Comparison of ENCODE assay signal across 8 cellular contexts in the genomic region with DNA sequence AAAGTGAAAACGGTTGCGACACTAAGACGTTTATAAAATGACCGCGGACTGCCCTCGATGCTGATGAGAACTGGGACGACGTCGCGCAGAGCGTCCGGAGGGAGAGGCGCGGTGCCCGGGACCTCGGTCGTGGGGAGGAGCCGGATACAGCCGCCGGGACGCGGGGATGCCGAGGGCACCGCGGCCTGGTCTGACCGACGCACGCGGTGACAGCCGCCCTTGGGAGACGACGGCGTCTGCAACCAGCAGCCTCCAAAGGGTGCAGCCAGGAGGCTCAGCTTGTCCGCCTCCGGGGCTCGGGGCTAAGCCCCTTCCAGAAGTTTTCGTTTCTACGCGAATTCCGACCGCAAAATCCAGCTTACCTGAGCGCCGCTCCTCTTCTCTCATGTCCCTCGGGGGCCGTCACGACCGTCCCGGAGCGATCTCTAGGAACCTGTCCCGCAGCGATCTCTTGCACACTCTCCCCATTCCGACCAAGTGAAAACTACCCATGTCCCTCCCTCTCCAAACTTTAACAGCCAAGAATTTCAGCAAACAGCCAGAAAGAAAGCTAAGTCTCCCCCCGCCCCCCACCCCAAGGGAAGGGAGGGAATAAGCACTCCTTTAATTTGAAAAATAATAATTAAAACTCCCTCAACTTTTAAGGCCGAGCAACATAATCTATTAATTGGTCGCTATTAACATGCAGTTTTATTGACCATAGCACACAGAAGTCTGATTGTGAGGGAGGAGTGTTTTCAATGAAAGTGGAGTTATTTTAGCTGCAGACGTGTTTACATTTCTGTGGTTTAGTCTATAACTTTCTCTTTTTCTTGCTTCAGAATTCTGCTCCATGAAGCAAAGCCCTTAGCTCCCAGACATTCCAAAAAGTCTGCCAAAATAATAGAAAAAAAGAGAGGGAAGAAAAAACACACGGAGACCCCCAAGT.
A peak's percentile ranks its signal among the peaks of the same experiment; 100 is the strongest.
DNase-seq lines count a peak whose midpoint lies in the region; ATAC-seq, FAIRE-seq and TF ChIP-seq lines count a peak whose summit lies in the region.

No MANE protein-coding gene starts in this region.

- in situ Hi-C loops in HepG2 (cut with HindIII; ENCODE audit: extremely low pct_ligation_motif_present, low pct_unique_long_range_greater_than_20kb), result no loop called here

- no peak for TF ChIP-seq CTCF in choroid plexus epithelial cell (conservative IDR thresholded peaks at IDR 0.05; ENCODE audit: low read depth, low read length)
- no peak for TF ChIP-seq CTCF in HepG2 (CRISPR knock-in tag; IDR thresholded peaks at IDR 0.05)
- no peak for TF ChIP-seq CTCF in tibial artery (IDR thresholded peaks at IDR 0.05)

- no peak overlapping the region for H2AFZ ChIP-seq in HepG2 (ENCODE audit: low read length)

- H4K20me1 ChIP-seq in BLaER1 treated with 17β-estradiol and CSF1 and Interleukin-3, amounts not matched to agents 10 nM and 100 nM, result peaks cover 0 to 16% (median 0%) of the 10 kb centered on the region in 11 experiments; a peak in 5 of 22 replicates
- no peaks in the 10 kb centered on the region for H4K20me1 ChIP-seq in HepG2 (ENCODE audit: insufficient read depth, low read length)

- no peaks in the 10 kb centered on the region; a peak in 1 of 22 replicates for H3K9me3 ChIP-seq in BLaER1 treated with 17β-estradiol and CSF1 and Interleukin-3, amounts not matched to agents 10 nM and 100 nM (replicated peaks in 1 of 11)
- H3K9me3 ChIP-seq in HepG2 (ENCODE audit: low read length) (no peaks in the 10 kb centered on the region), tibial artery (no peaks in the 10 kb centered on the region)

- H3K9ac ChIP-seq in BLaER1 treated with 17β-estradiol and CSF1 and Interleukin-3, amounts not matched to agents 10 nM and 100 nM, result peak overlapping the region in 7 of 11 experiments; percentile 38 to 62 (median 56); a peak in 10 of 22 replicates
- no peak overlapping the region for H3K9ac ChIP-seq in HepG2 (ENCODE audit: insufficient read depth, low read depth, low read length)

- intact Hi-C loops in HepG2 (cut with micrococcal nuclease; ENCODE audit: unreplicated experiment), result no loop called here
- intact Hi-C loops in tibial artery (cut with DNase I; ENCODE audit: low total_unique reads), result loop anchor here (10.0 kb wide), 1 partner anchor 133 kb away; no protein-coding TSS in a partner anchor

- H3K4me3 ChIP-seq in BLaER1 treated with 17β-estradiol and CSF1 and Interleukin-3, amounts not matched to agents 10 nM and 100 nM, result peak overlapping the region; percentile 55 to 76 (median 66)
- peak overlapping the region; percentile 31 for H3K4me3 ChIP-seq in choroid plexus epithelial cell (ENCODE audit: low read depth, low read length)
- H3K4me3 ChIP-seq in HepG2 (replicated peaks in 1 of 3; ENCODE audit: insufficient read depth in 1 of 3, low read depth in 2 of 3, low read length in 3 of 3), result no peak overlapping the region
- H3K4me3 ChIP-seq in tibial artery, result peak overlapping the region; percentile 71 to 80

- 46% methylated on average over 35 of the region's 57 CpGs for WGBS in HepG2 (ENCODE audit: low lambda C conversion rate)

- BruUV-seq in HepG2 (replicated peaks; lab: Mats Ljungman, UMichigan), result no TSS peak

- POLR2A ChIA-PET in HepG2 (lab: Yijun Ruan, JAX), result no interaction called here

- CTCF ChIA-PET in HepG2 (lab: Yijun Ruan, JAX; ENCODE audit: low intra/inter-chr PET ratio, low total read pairs), result no interaction called here

- DNase-seq in M059J (ENCODE audit: low read depth), result peak; percentile 46
- DNase-seq in choroid plexus epithelial cell (ENCODE audit: low read depth), result peak; percentile 76
- no peak for DNase-seq in HepG2 (ENCODE audit: low spot score)
- DNase-seq in tibial artery, result peak; percentile 26 to 80
- no peak for DNase-seq in NCI-H510A treated with DMSO at 0.1 percent for 48 hours (lab: John Stamatoyannopoulos, UW)

- no peak for ATAC-seq in HepG2
- ATAC-seq in GM19463 (IDR thresholded peaks at IDR 0.05; ENCODE audit: unreplicated experiment), result no peak
- no peak for ATAC-seq in GM21381 (IDR thresholded peaks at IDR 0.05; ENCODE audit: unreplicated experiment)

- FAIRE-seq in HepG2 (lab: Jason Lieb, UNC), result no peak

- TF ChIP-seq RAD21 in HepG2 (CRISPR knock-in tag; IDR thresholded peaks at IDR 0.05), result no peak

- peaks cover 61 to 98% (median 79%) of the 10 kb centered on the region in 11 experiments for H3K27me3 ChIP-seq in BLaER1 treated with 17β-estradiol and CSF1 and Interleukin-3, amounts not matched to agents 10 nM and 100 nM
- H3K27me3 ChIP-seq in HepG2 (ENCODE audit: control insufficient read depth in 1 of 2, insufficient read depth in 2 of 2, low read length in 2 of 2), result peaks cover 4 to 49% of the 10 kb centered on the region in 2 experiments; a peak in 3 of 5 replicates
- H3K27me3 ChIP-seq in tibial artery, result no peaks in the 10 kb centered on the region

- no peaks in the 10 kb centered on the region for H3K79me2 ChIP-seq in HepG2 (ENCODE audit: insufficient read depth, low read length)

- H3K4me2 ChIP-seq in BLaER1 treated with 17β-estradiol and CSF1 and Interleukin-3, amounts not matched to agents 10 nM and 100 nM, result peak overlapping the region; percentile 93 to 99 (median 96)
- H3K4me2 ChIP-seq in HepG2 (ENCODE audit: low read depth, low read length), result no peak overlapping the region

- peaks cover 8 to 18% (median 16%) of the 10 kb centered on the region in 10 experiments; a peak in 19 of 20 replicates for H3K4me1 ChIP-seq in BLaER1 treated with 17β-estradiol and CSF1 and Interleukin-3, amounts not matched to agents 10 nM and 100 nM
- no peaks in the 10 kb centered on the region for H3K4me1 ChIP-seq in HepG2 (ENCODE audit: insufficient read depth, low read length)
- peaks cover 0 to 23% (median 5%) of the 10 kb centered on the region in 4 donors for H3K4me1 ChIP-seq in tibial artery

- TF ChIP-seq EP300 in HepG2 (IDR thresholded peaks at IDR 0.05; ENCODE audit: low read depth in 2 of 2, low read length in 2 of 2) (no peak), HepG2 (CRISPR knock-in tag; IDR thresholded peaks at IDR 0.05; ENCODE audit: borderline replicate concordance) (no peak)

- no peak overlapping the region for H3K27ac ChIP-seq in BLaER1 treated with 17β-estradiol and CSF1 and Interleukin-3, amounts not matched to agents 10 nM and 100 nM
- no peak overlapping the region for H3K27ac ChIP-seq in HepG2 (ENCODE audit: extremely low read length, insufficient read depth, low read length)
- H3K27ac ChIP-seq in tibial artery, result peak overlapping the region; percentile 92 to 93

- TF ChIP-seq POLR2A in HepG2 (IDR thresholded peaks at IDR 0.05; ENCODE audit: insufficient read depth in 1 of 2, low read depth in 2 of 2, low read length in 2 of 2), result no peak

- no peaks in the 10 kb centered on the region for H3K36me3 ChIP-seq in BLaER1 treated with 17β-estradiol and CSF1 and Interleukin-3, amounts not matched to agents 10 nM and 100 nM
- H3K36me3 ChIP-seq in HepG2 (replicated peaks in 1 of 2; ENCODE audit: control insufficient read depth in 1 of 2, insufficient read depth in 2 of 2, low read length in 2 of 2), result no peaks in the 10 kb centered on the region
- H3K36me3 ChIP-seq in tibial artery, result no peaks in the 10 kb centered on the region

TF ChIP-seq in HepG2, 621 proteins besides CTCF, POLR2A, EP300 and RAD21:
- peak; percentile 78; the same call in 1 of the 2 replicates for TF ChIP-seq CBX2 (IDR thresholded peaks at IDR 0.05; ENCODE audit: low read depth, low read length)
- no peak for TF ChIP-seq CBX2 (CRISPR knock-in tag; IDR thresholded peaks at IDR 0.05; ENCODE audit: low read depth)
- TF ChIP-seq ZBTB38 (CRISPR knock-in tag; IDR thresholded peaks at IDR 0.05), result no peak
- TF ChIP-seq AGO1 (IDR thresholded peaks at IDR 0.05; ENCODE audit: low read depth, low read length, poor library complexity, severe bottlenecking), result no peak
- TF ChIP-seq, protein P1, sequence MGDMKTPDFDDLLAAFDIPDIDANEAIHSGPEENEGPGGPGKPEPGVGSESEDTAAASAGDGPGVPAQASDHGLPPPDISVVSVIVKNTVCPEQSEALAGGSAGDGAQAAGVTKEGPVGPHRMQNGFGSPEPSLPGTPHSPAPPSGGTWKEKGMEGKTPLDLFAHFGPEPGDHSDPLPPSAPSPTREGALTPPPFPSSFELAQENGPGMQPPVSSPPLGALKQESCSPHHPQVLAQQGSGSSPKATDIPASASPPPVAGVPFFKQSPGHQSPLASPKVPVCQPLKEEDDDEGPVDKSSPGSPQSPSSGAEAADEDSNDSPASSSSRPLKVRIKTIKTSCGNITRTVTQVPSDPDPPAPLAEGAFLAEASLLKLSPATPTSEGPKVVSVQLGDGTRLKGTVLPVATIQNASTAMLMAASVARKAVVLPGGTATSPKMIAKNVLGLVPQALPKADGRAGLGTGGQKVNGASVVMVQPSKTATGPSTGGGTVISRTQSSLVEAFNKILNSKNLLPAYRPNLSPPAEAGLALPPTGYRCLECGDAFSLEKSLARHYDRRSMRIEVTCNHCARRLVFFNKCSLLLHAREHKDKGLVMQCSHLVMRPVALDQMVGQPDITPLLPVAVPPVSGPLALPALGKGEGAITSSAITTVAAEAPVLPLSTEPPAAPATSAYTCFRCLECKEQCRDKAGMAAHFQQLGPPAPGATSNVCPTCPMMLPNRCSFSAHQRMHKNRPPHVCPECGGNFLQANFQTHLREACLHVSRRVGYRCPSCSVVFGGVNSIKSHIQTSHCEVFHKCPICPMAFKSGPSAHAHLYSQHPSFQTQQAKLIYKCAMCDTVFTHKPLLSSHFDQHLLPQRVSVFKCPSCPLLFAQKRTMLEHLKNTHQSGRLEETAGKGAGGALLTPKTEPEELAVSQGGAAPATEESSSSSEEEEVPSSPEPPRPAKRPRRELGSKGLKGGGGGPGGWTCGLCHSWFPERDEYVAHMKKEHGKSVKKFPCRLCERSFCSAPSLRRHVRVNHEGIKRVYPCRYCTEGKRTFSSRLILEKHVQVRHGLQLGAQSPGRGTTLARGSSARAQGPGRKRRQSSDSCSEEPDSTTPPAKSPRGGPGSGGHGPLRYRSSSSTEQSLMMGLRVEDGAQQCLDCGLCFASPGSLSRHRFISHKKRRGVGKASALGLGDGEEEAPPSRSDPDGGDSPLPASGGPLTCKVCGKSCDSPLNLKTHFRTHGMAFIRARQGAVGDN (CRISPR knock-in tag; IDR thresholded peaks at IDR 0.05), result peak; percentile 19; the same call in 1 of the 2 replicates
- no peak for TF ChIP-seq PTBP1 (IDR thresholded peaks at IDR 0.05; ENCODE audit: low read depth, low read length, poor library complexity, severe bottlenecking)

Comparison
In these comparisons a context has a peak if more than half of its experiments do, and no peak if none do; other contexts are left out.
1. H3K27ac ChIP-seq: peak in tibial artery (2 of 2); none in BLaER1 treated with 17β-estradiol and CSF1 and Interleukin-3, amounts not matched to agents 10 nM and 100 nM (0 of 11) and HepG2 (single experiment).
2. H3K4me3 ChIP-seq: peak in BLaER1 treated with 17β-estradiol and CSF1 and Interleukin-3, amounts not matched to agents 10 nM and 100 nM (10 of 10), choroid plexus epithelial cell (single experiment) and tibial artery (2 of 2); none in HepG2 (0 of 3).
3. DNase-seq: peak in M059J (single experiment), choroid plexus epithelial cell (single experiment) and tibial artery (2 of 2); none in HepG2 (single experiment) and NCI-H510A treated with DMSO at 0.1 percent for 48 hours (single experiment).